Comparison of ENCODE assay signal across 1 cellular context in genomic region chr17:57898487-57899311, GRCh38.
TF ChIP-seq lines count a peak whose summit lies in the region.

No MANE protein-coding gene starts in this region.

TF ChIP-seq in H1, 55 proteins besides CTCF, POLR2A, EP300 and RAD21 (continued from another document):
- TF ChIP-seq USF2 (IDR thresholded peaks at IDR 0.05; ENCODE audit: low read length) (no peak), CTBP2 (IDR thresholded peaks at IDR 0.05; ENCODE audit: borderline replicate concordance, insufficient read depth, insufficient read length, low read length) (no peak), TAF7 (optimal IDR thresholded peaks at IDR 0.05; ENCODE audit: borderline replicate concordance, low read depth, low read length) (no peak), CHD2 (IDR thresholded peaks at IDR 0.05; ENCODE audit: low read length) (no peak), GTF2F1 (IDR thresholded peaks at IDR 0.05; ENCODE audit: borderline replicate concordance, low read depth, low read length) (no peak), TBP (IDR thresholded peaks at IDR 0.05; ENCODE audit: low read depth, low read length) (peak; percentile 40; the same call in 1 of the 2 replicates), SP2 (IDR thresholded peaks at IDR 0.05; ENCODE audit: low read length) (no peak), MAX (IDR thresholded peaks at IDR 0.05) (no peak), TAF1 (IDR thresholded peaks at IDR 0.05; ENCODE audit: low read depth, low read length) (no peak), BACH1 (IDR thresholded peaks at IDR 0.05; ENCODE audit: low read length) (no peak), RBBP5 (IDR thresholded peaks at IDR 0.05; ENCODE audit: borderline replicate concordance, low read depth, low read length) (no peak), SAP30 (IDR thresholded peaks at IDR 0.05; ENCODE audit: insufficient read depth, insufficient replicate concordance, low read length) (no peak), RFX5 (IDR thresholded peaks at IDR 0.05; ENCODE audit: borderline replicate concordance, low read depth, low read length) (no peak), CBX5 (IDR thresholded peaks at IDR 0.05; ENCODE audit: low read depth, low read length) (no peak), ATF3 (IDR thresholded peaks at IDR 0.05; ENCODE audit: insufficient read depth, low read depth, low read length) (no peak), CREB1 (IDR thresholded peaks at IDR 0.05) (no peak), POU5F1 (IDR thresholded peaks at IDR 0.05; ENCODE audit: low read depth, low read length) (no peak), EGR1 (IDR thresholded peaks at IDR 0.05; ENCODE audit: borderline replicate concordance, low read depth, low read length) (no peak), KDM1A (IDR thresholded peaks at IDR 0.05; ENCODE audit: borderline replicate concordance, low read length) (no peak), SIX5 (IDR thresholded peaks at IDR 0.05; ENCODE audit: low read depth, low read length) (no peak), SUZ12 (IDR thresholded peaks at IDR 0.05; ENCODE audit: low read length) (no peak), TEAD4 (IDR thresholded peaks at IDR 0.05; ENCODE audit: low read depth, low read length) (peak; percentile 93), BCL11A (IDR thresholded peaks at IDR 0.05; ENCODE audit: low read depth in 2 of 2, low read length in 2 of 2) (no peak), SIN3A (conservative IDR thresholded peaks at IDR 0.05 in 1 of 2, IDR thresholded peaks at IDR 0.05 in 1 of 2; ENCODE audit: low read depth in 1 of 2, low read length in 2 of 2) (peak in 1 of 2 experiments; percentile 51; a peak in 1 of 4 replicates), YY1 (IDR thresholded peaks at IDR 0.05; ENCODE audit: low read depth, low read length) (no peak; the same call in 1 of the 2 replicates), NRF1 (IDR thresholded peaks at IDR 0.05; ENCODE audit: low read depth, low read length) (no peak), KDM4A (IDR thresholded peaks at IDR 0.05; ENCODE audit: low read depth, low read length, severe bottlenecking) (no peak), HDAC6 (IDR thresholded peaks at IDR 0.05; ENCODE audit: low read depth, low read length) (no peak), ZNF274 (IDR thresholded peaks at IDR 0.05; ENCODE audit: borderline replicate concordance, extremely low read depth, low read length) (no peak), POLR2AphosphoS5 (IDR thresholded peaks at IDR 0.05; ENCODE audit: low read depth, low read length) (no peak), SP1 (IDR thresholded peaks at IDR 0.05; ENCODE audit: low read depth, low read length) (no peak), RXRA (IDR thresholded peaks at IDR 0.05; ENCODE audit: insufficient read depth, low read depth, low read length) (no peak), FOSL1 (IDR thresholded peaks at IDR 0.05; ENCODE audit: insufficient read depth, low read depth, low read length) (no peak), KDM5A (IDR thresholded peaks at IDR 0.05; ENCODE audit: low read length) (no peak), RNF2 (IDR thresholded peaks at IDR 0.05; ENCODE audit: borderline replicate concordance, low read depth, low read length, missing control alignments, poor library complexity, severe bottlenecking) (no peak), ASH2L (IDR thresholded peaks at IDR 0.05; ENCODE audit: low read length) (peak; percentile 32), HDAC2 (IDR thresholded peaks at IDR 0.05; ENCODE audit: borderline replicate concordance in 1 of 2, low read depth in 2 of 2, low read length in 2 of 2) (no peak), JUND (IDR thresholded peaks at IDR 0.05; ENCODE audit: low read length) (no peak), BRCA1 (IDR thresholded peaks at IDR 0.05; ENCODE audit: low read depth, low read length) (no peak), SIRT6 (IDR thresholded peaks at IDR 0.05; ENCODE audit: low read length) (no peak)
